6 cellular contexts compared by ENCODE assay signal in genomic region chr15:87931584-87931983, GRCh38.
"Had no signal": no experiment of that assay in that cellular context is flagged by ENCODE, and none has a peak within 500 bp of the region (broad histone marks: within the 10 kb centered on the region; RNA-seq: fewer than 3 reads in every experiment).

No MANE protein-coding gene starts in this region.

- DNase-seq: IMR-90, KBM-7 had no signal

- H3K27me3 Mint-ChIP-seq: IgD-negative memory B cell had no signal

- H3K4me1 Mint-ChIP-seq: IgD-negative memory B cell had no signal

- H3K4me3 Mint-ChIP-seq: IgD-negative memory B cell had no signal

- H3K27ac ChIP-seq: HL-60 had no signal

- H3K4me3 ChIP-seq: K562 had no signal

- ATAC-seq: HepG2, K562 had no signal

- H3K27ac Mint-ChIP-seq: IgD-negative memory B cell had no signal
